In the genomic region with DNA sequence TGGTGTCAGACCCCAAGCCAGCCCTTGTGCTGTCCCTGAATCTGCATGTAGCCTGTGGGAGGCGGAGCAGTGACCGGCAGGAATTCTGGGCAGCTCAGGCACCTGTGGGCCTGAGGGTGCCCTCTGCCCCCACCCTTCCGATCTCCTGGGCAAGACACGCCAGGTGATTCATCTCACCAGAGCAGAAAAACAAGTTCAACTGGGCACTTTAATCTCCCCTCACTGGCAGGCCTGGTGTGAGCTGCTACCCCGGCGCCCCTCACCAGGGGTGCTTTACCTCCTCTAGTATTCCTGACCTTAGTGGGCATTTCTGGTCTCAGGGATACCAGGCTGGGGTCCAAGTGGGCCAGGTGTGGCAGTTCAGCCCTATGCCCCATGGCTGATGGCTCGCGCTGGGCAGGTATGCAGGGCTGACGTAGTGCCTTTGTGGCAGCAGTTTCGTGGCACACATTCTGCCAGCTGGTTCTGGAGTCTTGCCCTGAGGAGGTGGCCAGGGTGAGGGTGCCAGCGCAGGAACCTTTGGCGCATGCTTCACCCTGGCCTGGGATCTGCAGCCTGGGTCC, we compare ENCODE assay signal across 12 cellular contexts. TPM values are rescaled to one million over a fixed set of nuclear protein-coding genes. Genes with fewer than 3 reads are reported as not detected.
DNase-seq lines count a peak whose midpoint lies in the region; ATAC-seq and TF ChIP-seq lines count a peak whose summit lies in the region.
"Had no signal": no experiment of that assay in that cellular context is flagged by ENCODE, and none has a peak within 500 bp of the region (broad histone marks: within the 10 kb centered on the region; RNA-seq: fewer than 3 reads in every experiment).

No MANE protein-coding gene starts in this region.

- no peaks in the 10 kb centered on the region for H3K9me3 Mint-ChIP-seq in neural progenitor cell
- H3K9me3 Mint-ChIP-seq: activated T-cell treated with anti-CD3 and anti-CD28 coated beads, Interleukin-2, amount 50 U/mL, for 4 hours; naive B cell had no signal

- intact Hi-C loops in PC-3 (cut with micrococcal nuclease) (no loop called here), left cardiac atrium (cut with DNase I) (no loop called here)

- H3K4me3 Mint-ChIP-seq in neural progenitor cell = no peak overlapping the region
- H3K4me3 Mint-ChIP-seq: activated T-cell treated with anti-CD3 and anti-CD28 coated beads, Interleukin-2, amount 50 U/mL, for 4 hours had no signal

- H3K9ac ChIP-seq in BLaER1 treated with 17β-estradiol and CSF1 and Interleukin-3, amounts not matched to agents 10 nM and 100 nM = peak overlapping the region in 6 of 11 experiments; percentile 15 to 56 (median 36); a peak in 7 of 22 replicates
- H3K9ac ChIP-seq in PC-3 (ENCODE audit: low read length) (peak overlapping the region; percentile 65), neural progenitor cell (no peak overlapping the region)

- H3K4me3 ChIP-seq in BLaER1 treated with 17β-estradiol and CSF1 and Interleukin-3, amounts not matched to agents 10 nM and 100 nM = no peak overlapping the region
- H3K4me3 ChIP-seq in PC-3 (ENCODE audit: low read length) (peak overlapping the region; percentile 38), neural progenitor cell (no peak overlapping the region)

- peak overlapping the region in 3 of 11 experiments; percentile 17 to 29 (median 20); a peak in 1 of 22 replicates for H3K27ac ChIP-seq in BLaER1 treated with 17β-estradiol and CSF1 and Interleukin-3, amounts not matched to agents 10 nM and 100 nM
- H3K27ac ChIP-seq in PC-3 (ENCODE audit: low read length) (peak overlapping the region; percentile 92), neural progenitor cell (no peak overlapping the region)

- H3K36me3 ChIP-seq in BLaER1 treated with 17β-estradiol and CSF1 and Interleukin-3, amounts not matched to agents 10 nM and 100 nM = no peaks in the 10 kb centered on the region
- H3K36me3 ChIP-seq in PC-3 (ENCODE audit: low read depth, low read length) (peaks cover 4% of the 10 kb centered on the region; the same call in 1 of the 2 replicates), neural progenitor cell (no peaks in the 10 kb centered on the region)

- DNase-seq in PC-3 (peak; percentile 88), left cardiac atrium (no peak), neural progenitor cell (ENCODE audit: low spot score) (no peak), GM10266 (ENCODE audit: extremely low spot score) (no peak), activated T-cell treated with anti-CD3 and anti-CD28 coated beads for 4 hours (no peak), A172 (ENCODE audit: low spot score) (no peak)
- DNase-seq in activated T-cell treated with anti-CD3 and anti-CD28 coated beads, Interleukin-2, amount 50 U/mL, for 1 hour = no peak
- DNase-seq: activated T-cell treated with anti-CD3 and anti-CD28 coated beads, Interleukin-2, amount 50 U/mL, for 4 hours; MV-4-11; naive B cell; stimulated activated CD4-positive, alpha-beta T cell treated with anti-CD3 and anti-CD28 coated beads, Interleukin-4, amount 100 ng/mL, for 24 hours had no signal

- BruUV-seq in PC-3 (replicated peaks; lab: Mats Ljungman, UMichigan) = no TSS peak

- H3K36me3 Mint-ChIP-seq in neural progenitor cell = peaks cover 3% of the 10 kb centered on the region

- TF ChIP-seq CTCF in PC-3 (conservative IDR thresholded peaks at IDR 0.05; ENCODE audit: low read depth, low read length) = no peak
- TF ChIP-seq CTCF in neural progenitor cell (IDR thresholded peaks at IDR 0.05) = no peak
- TF ChIP-seq CTCF in GM10266 (IDR thresholded peaks at IDR 0.05; ENCODE audit: control insufficient read depth, insufficient read depth, low read depth, missing control alignments) = no peak

- H3F3A ChIP-seq in PC-3 (ENCODE audit: low read length, unreplicated experiment) (no peaks in the 10 kb centered on the region), neural progenitor cell (ENCODE audit: low read depth) (peaks cover 24% of the 10 kb centered on the region)

- CTCF ChIA-PET in PC-3 (lab: Charles Lee) = no interaction called here

- peaks cover 20% of the 10 kb centered on the region for H3K4me1 Mint-ChIP-seq in neural progenitor cell

- peaks cover 13 to 26% (median 17%) of the 10 kb centered on the region in 11 experiments for H3K27me3 ChIP-seq in BLaER1 treated with 17β-estradiol and CSF1 and Interleukin-3, amounts not matched to agents 10 nM and 100 nM
- H3K27me3 ChIP-seq in PC-3 (ENCODE audit: low read length) = no peaks in the 10 kb centered on the region
- no peaks in the 10 kb centered on the region for H3K27me3 ChIP-seq in neural progenitor cell

- POLR2A ChIA-PET in PC-3 (lab: Charles Lee; ENCODE audit: unreplicated experiment) = no interaction called here

- peaks cover 5% of the 10 kb centered on the region for H3K27me3 Mint-ChIP-seq in neural progenitor cell (ENCODE audit: insufficient read depth, low read depth)

- H4K20me1 ChIP-seq in BLaER1 treated with 17β-estradiol and CSF1 and Interleukin-3, amounts not matched to agents 10 nM and 100 nM = no peaks in the 10 kb centered on the region; a peak in 1 of 22 replicates
- H4K20me1 ChIP-seq in PC-3 (ENCODE audit: low read length) (no peaks in the 10 kb centered on the region), neural progenitor cell (ENCODE audit: low read depth) (peaks cover 65% of the 10 kb centered on the region)

- H3K27ac Mint-ChIP-seq in neural progenitor cell = no peak overlapping the region

- H3K79me2 ChIP-seq in PC-3 (ENCODE audit: low read length) = peaks cover 57% of the 10 kb centered on the region
- H3K79me2 ChIP-seq in neural progenitor cell (ENCODE audit: low read depth) = peaks cover 57% of the 10 kb centered on the region

- peaks cover 37 to 81% (median 75%) of the 10 kb centered on the region in 10 experiments for H3K4me1 ChIP-seq in BLaER1 treated with 17β-estradiol and CSF1 and Interleukin-3, amounts not matched to agents 10 nM and 100 nM
- H3K4me1 ChIP-seq in PC-3 (ENCODE audit: insufficient read depth, low read length) (peaks cover 61% of the 10 kb centered on the region), neural progenitor cell (peaks cover 43% of the 10 kb centered on the region)

- peak; percentile 48 for ATAC-seq in PC-3
- peak; percentile 12 to 55 for ATAC-seq in left cardiac atrium
- ATAC-seq: activated T-cell treated with anti-CD3 and anti-CD28 coated beads, Interleukin-2, amount 50 U/mL, for 4 hours had no signal

- H2AFZ ChIP-seq in PC-3 (ENCODE audit: low read length) (no peak overlapping the region), neural progenitor cell (replicated peaks) (no peak overlapping the region)

- peak overlapping the region; percentile 37 to 95 (median 82); a peak in 21 of 22 replicates for H3K4me2 ChIP-seq in BLaER1 treated with 17β-estradiol and CSF1 and Interleukin-3, amounts not matched to agents 10 nM and 100 nM
- H3K4me2 ChIP-seq in PC-3 (ENCODE audit: low read length) = peak overlapping the region; percentile 80
- H3K4me2 ChIP-seq in neural progenitor cell = peak overlapping the region; percentile 18

- H3K9me2 ChIP-seq in PC-3 (replicated peaks; ENCODE audit: low read length) = no peaks in the 10 kb centered on the region

- no peaks in the 10 kb centered on the region for H3K9me3 ChIP-seq in BLaER1 treated with 17β-estradiol and CSF1 and Interleukin-3, amounts not matched to agents 10 nM and 100 nM (replicated peaks in 1 of 11)
- H3K9me3 ChIP-seq in PC-3 (ENCODE audit: low read length) (no peaks in the 10 kb centered on the region), neural progenitor cell (ENCODE audit: low read depth) (no peaks in the 10 kb centered on the region)

RNA-seq across cellular contexts. Expression of a gene that starts 6.0 kb away (rescaled TPM):
- 36.2 and 57.1 TPM in 2 replicates for total RNA-seq in PC-3 (2014; rRNA removed)
- 10 to 100 TPM; 72.7 to 78.5 TPM for total RNA-seq in left cardiac atrium
- 75.2 and 116 TPM in 2 replicates for total RNA-seq in neural progenitor cell (ENCODE audit: low replicate concordance)
- total RNA-seq in A172 (2014; rRNA removed; shearing (Covaris generic)) = 43.3 and 43.6 TPM in 2 replicates

RNA-seq across cellular contexts. Expression of a gene that starts 18.0 kb away (rescaled TPM):
- 5.9 and 10.3 TPM in 2 replicates for total RNA-seq in PC-3 (2014; rRNA removed)
- total RNA-seq in left cardiac atrium = 10 to 100 TPM in 1 of 2 donors, 1 to 10 TPM in 1; 9.7 to 18.1 TPM
- 6.6 and 26.1 TPM in 2 replicates for total RNA-seq in neural progenitor cell (ENCODE audit: low replicate concordance)
- total RNA-seq in A172 (2014; rRNA removed; shearing (Covaris generic)) = 10.8 and 11.4 TPM in 2 replicates

RNA-seq across cellular contexts. Expression of a gene that starts 24.5 kb away (rescaled TPM):
- 52.0 and 57.8 TPM in 2 replicates for total RNA-seq in PC-3 (2014; rRNA removed)
- 10 to 100 TPM; 48.7 to 55.3 TPM for total RNA-seq in left cardiac atrium
- total RNA-seq in neural progenitor cell (ENCODE audit: low replicate concordance) = 20.1 and 27.6 TPM in 2 replicates
- total RNA-seq in A172 (2014; rRNA removed; shearing (Covaris generic)) = 109 and 111 TPM in 2 replicates

RNA-seq across cellular contexts. Expression of a gene that starts 31.9 kb away (rescaled TPM):
- total RNA-seq in PC-3 (2014; rRNA removed) (21.2 and 31.3 TPM in 2 replicates), left cardiac atrium (1 to 10 TPM; 1.3 to 2.5 TPM), neural progenitor cell (ENCODE audit: low replicate concordance) (6.0 and 8.0 TPM in 2 replicates)
- total RNA-seq in A172 (2014; rRNA removed; shearing (Covaris generic)) = 0.40 and 0.72 TPM in 2 replicates

RNA-seq across cellular contexts. Expression of a gene that starts 37.6 kb away (rescaled TPM):
- total RNA-seq in PC-3 (2014; rRNA removed) (1.2 and 1.4 TPM in 2 replicates), left cardiac atrium (10 to 100 TPM in 1 of 2 donors, 1 to 10 TPM in 1; 9.7 to 11.2 TPM), neural progenitor cell (ENCODE audit: low replicate concordance) (0.28 TPM in 1 of 2 replicates, not detected in the other)
- total RNA-seq in A172 (2014; rRNA removed; shearing (Covaris generic)) = not detected in 2 replicates
- total RNA-seq: activated T-cell treated with anti-CD3 and anti-CD28 coated beads, Interleukin-2, amount 50 U/mL, for 4 hours had no signal

Comparison
In these comparisons a context has a peak if more than half of its experiments do, and no peak if none do; other contexts are left out.
1. H3K4me2 ChIP-seq: peak in every context shown above with its lines; median percentile 82 in BLaER1 treated with 17β-estradiol and CSF1 and Interleukin-3, amounts not matched to agents 10 nM and 100 nM; 80 in PC-3; 18 in neural progenitor cell.